21 cellular contexts compared by ENCODE assay signal in the genomic region with DNA sequence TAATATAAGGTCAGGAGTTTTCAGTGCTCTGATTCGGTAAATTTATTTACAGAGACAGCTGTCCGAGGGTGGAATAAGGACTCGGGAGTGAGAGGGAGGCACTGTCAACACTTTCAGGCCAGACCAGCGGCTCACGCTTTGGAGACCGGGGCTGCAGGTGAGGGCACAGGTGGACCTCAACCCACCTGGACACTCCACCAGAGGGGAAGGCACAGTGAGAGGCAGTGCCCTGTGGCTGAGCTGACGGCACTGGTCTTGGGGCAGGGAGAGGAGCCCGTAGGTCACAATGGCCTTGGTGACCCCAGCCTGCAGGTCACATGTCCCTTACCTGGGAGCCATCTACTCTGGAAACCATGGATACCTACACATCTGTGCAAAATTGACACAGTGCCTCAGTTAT.
"Had no signal": no experiment of that assay in that cellular context is flagged by ENCODE, and none has a peak within 500 bp of the region (broad histone marks: within the 10 kb centered on the region; RNA-seq: fewer than 3 reads in every experiment).

No MANE protein-coding gene starts in this region.

- ATAC-seq: Right ventricle myocardium inferior, SK-N-SH treated with all-trans-retinoic acid at 6 μM for 48 hours had no signal

- H3K4me2 ChIP-seq: PC-9 had no signal

- FAIRE-seq: HTR-8/SVneo had no signal

- H3K4me3 ChIP-seq: PC-9, Peyer's patch, SJCRH30 had no signal

- H3K4me1 ChIP-seq: SJCRH30 had no signal

- DNase-seq: KBM-7, NCI-H1092, NCI-H1105 treated with DMSO at 0.1 percent for 48 hours, NCI-H1417 treated with DMSO at 0.1 percent for 48 hours, NCI-H146, NCI-H1694 treated with DMSO at 0.1 percent for 48 hours, NCI-H1930, NCI-H2081, NCI-H2107, NCI-H2227 treated with DMSO at 0.1 percent for 48 hours, NCI-H524, NCI-H69, NCI-H774, PC-9, SHP77 treated with DMSO at 0.1 percent for 48 hours, SJCRH30 had no signal

- H3K9me3 ChIP-seq: Peyer's patch, SJCRH30 had no signal

- H3K36me3 ChIP-seq: Peyer's patch, SJCRH30 had no signal

- H3K27me3 ChIP-seq: Peyer's patch, SJCRH30 had no signal

- H3K27ac ChIP-seq: HL-60, PC-9, Peyer's patch, SJCRH30 had no signal

- H2AFZ ChIP-seq: PC-9 had no signal
